20 cellular contexts compared by ENCODE assay signal in genomic region chr2:105736145-105736544, GRCh38. TPM values are rescaled to one million over a fixed set of nuclear protein-coding genes. Genes with fewer than 3 reads are reported as not detected.
A peak's percentile ranks its signal among the peaks of the same experiment; 100 is the strongest.
DNase-seq lines count a peak whose midpoint lies in the region; ATAC-seq and TF ChIP-seq lines count a peak whose summit lies in the region.
"Had no signal": no experiment of that assay in that cellular context is flagged by ENCODE, and none has a peak within 500 bp of the region (broad histone marks: within the 10 kb centered on the region; RNA-seq: fewer than 3 reads in every experiment).

No MANE protein-coding gene starts in this region.

- H3K36me3 ChIP-seq in IMR-90 (ENCODE audit: control insufficient read depth, insufficient read depth, low read length) (no peaks in the 10 kb centered on the region), MM.1S (replicated peaks; ENCODE audit: insufficient read depth, low read length) (no peaks in the 10 kb centered on the region)
- H3K36me3 ChIP-seq: BE2C had no signal

- H3K14ac ChIP-seq in IMR-90 (replicated peaks; ENCODE audit: low read depth, low read length), result no peak overlapping the region

- no peak overlapping the region for H4K8ac ChIP-seq in IMR-90 (ENCODE audit: low read depth in 2 of 2, low read length in 2 of 2)

- H3K27ac ChIP-seq in IMR-90 (ENCODE audit: insufficient read depth, low read length) (no peak overlapping the region), coronary artery (no peak overlapping the region), MM.1S (ENCODE audit: low read length) (no peak overlapping the region)
- H3K27ac ChIP-seq: SK-N-MC had no signal

- H3K23ac ChIP-seq in IMR-90 (ENCODE audit: low read depth, low read length), result no peak overlapping the region; the same call in 1 of the 2 replicates

- H2AK9ac ChIP-seq in IMR-90 (replicated peaks; ENCODE audit: low read depth, low read length, poor library complexity), result no peak overlapping the region

- peak overlapping the region; percentile 7 for H3K27ac Mint-ChIP-seq in activated naive CD4-positive, alpha-beta T cell treated with anti-CD3 and anti-CD28 coated beads for 36 hours
- peak overlapping the region; percentile 46 for H3K27ac Mint-ChIP-seq in neural crest cell (ENCODE audit: unreplicated experiment)

- no peak overlapping the region for H2BK5ac ChIP-seq in IMR-90 (ENCODE audit: low read depth, low read length, poor library complexity, severe bottlenecking)

- BruUV-seq in IMR-90 (replicated peaks; lab: Mats Ljungman, UMichigan), result no TSS peak

- H3K9me3 Mint-ChIP-seq in activated naive CD4-positive, alpha-beta T cell treated with anti-CD3 and anti-CD28 coated beads for 36 hours, result no peaks in the 10 kb centered on the region
- H3K9me3 Mint-ChIP-seq in neural crest cell, result peaks cover 3% of the 10 kb centered on the region
- H3K9me3 Mint-ChIP-seq: CD8-positive, alpha-beta memory T cell had no signal

- no peak for DNase-seq in activated naive CD4-positive, alpha-beta T cell treated with anti-CD3 and anti-CD28 coated beads for 36 hours
- no peak for DNase-seq in activated naive CD4-positive, alpha-beta T cell treated with Interleukin-2 at 50 U/mL for 16 hours
- DNase-seq in IMR-90 (no peak), coronary artery (ENCODE audit: low spot score) (peak; percentile 28), neural crest cell (ENCODE audit: low read depth, low spot score) (no peak), MM.1S (no peak)
- DNase-seq: 8988T; BE2C; CD8-positive, alpha-beta memory T cell; GF-D8; GOT3; NCI-H1436; NCI-H2029 treated with DMSO at 0.1 percent for 48 hours; NCI-H510A treated with DMSO at 0.1 percent for 48 hours; NCI-H82; Right ventricle myocardium superior had no signal

- no CpG with 5 or more reads among the region's 6 CpGs for WGBS in IMR-90 (ENCODE audit: extremely low coverage in 2 of 2, insufficient read length in 1 of 2), 2 experiments

- H3K4me1 ChIP-seq in IMR-90 (ENCODE audit: control insufficient read depth, insufficient read depth, low read length) (no peaks in the 10 kb centered on the region), MM.1S (ENCODE audit: low read length) (peaks cover 54% of the 10 kb centered on the region)
- H3K4me1 ChIP-seq: BE2C had no signal

- H3K4me3 ChIP-seq in IMR-90 (ENCODE audit: insufficient read depth, low read depth, low read length) (no peak overlapping the region), coronary artery (no peak overlapping the region), MM.1S (ENCODE audit: low read length) (no peak overlapping the region)
- H3K4me3 ChIP-seq: SK-N-MC had no signal

- no peaks in the 10 kb centered on the region for H3K36me3 Mint-ChIP-seq in activated naive CD4-positive, alpha-beta T cell treated with anti-CD3 and anti-CD28 coated beads for 36 hours (ENCODE audit: low read depth)
- H3K36me3 Mint-ChIP-seq in neural crest cell (ENCODE audit: low read depth), result no peaks in the 10 kb centered on the region
- H3K36me3 Mint-ChIP-seq: CD8-positive, alpha-beta memory T cell had no signal

- H3F3A ChIP-seq in MM.1S (ENCODE audit: insufficient read depth, low read length), result peaks cover 9% of the 10 kb centered on the region

- H3K27me3 ChIP-seq in IMR-90 (ENCODE audit: control insufficient read depth, insufficient read depth, low read length) (peaks cover 5% of the 10 kb centered on the region), MM.1S (replicated peaks; ENCODE audit: insufficient read depth, low read length) (no peaks in the 10 kb centered on the region)
- H3K27me3 ChIP-seq: BE2C had no signal

- H3K56ac ChIP-seq in IMR-90 (ENCODE audit: extremely low read depth, insufficient read depth, low read length), result no peak overlapping the region

- POLR2A ChIA-PET in IMR-90 (lab: Charles Lee; ENCODE audit: unreplicated experiment), result no interaction called here

- TF ChIP-seq POLR2A in IMR-90 (IDR thresholded peaks at IDR 0.05; ENCODE audit: low read depth, low read length), result no peak

- no peak overlapping the region for H4K5ac ChIP-seq in IMR-90 (ENCODE audit: low read depth, low read length)

- 0 out of 2 replicates have a peak overlapping the region, but pooled peaks have one; percentile 3 for H2BK20ac ChIP-seq in IMR-90 (ENCODE audit: low read depth, low read length)

- H2BK120ac ChIP-seq in IMR-90 (ENCODE audit: low read depth, low read length), result no peak overlapping the region

- TF ChIP-seq RAD21 in IMR-90 (IDR thresholded peaks at IDR 0.05; ENCODE audit: low read length), result no peak

- H3K4me1 Mint-ChIP-seq in activated naive CD4-positive, alpha-beta T cell treated with anti-CD3 and anti-CD28 coated beads for 36 hours (ENCODE audit: low read depth), result peaks cover 53% of the 10 kb centered on the region
- peaks cover 27% of the 10 kb centered on the region for H3K4me1 Mint-ChIP-seq in neural crest cell

- H3K79me2 ChIP-seq in MM.1S (ENCODE audit: low read length), result no peaks in the 10 kb centered on the region

- in situ Hi-C loops in IMR-90 (cut with MboI; ENCODE audit: low sequenced_read_pairs), result no loop called here

- H3K9ac ChIP-seq in IMR-90 (ENCODE audit: low read depth, low read length) (no peak overlapping the region), MM.1S (ENCODE audit: low read length) (no peak overlapping the region)

- intact Hi-C loops in activated naive CD4-positive, alpha-beta T cell treated with anti-CD3 and anti-CD28 coated beads for 36 hours (cut with micrococcal nuclease), result no loop called here
- intact Hi-C loops in IMR-90 (cut with micrococcal nuclease), result no loop called here

- peak overlapping the region; percentile 2; the same call in 1 of the 2 replicates for H2AK5ac ChIP-seq in IMR-90 (ENCODE audit: low read depth, low read length)

- H3K4me3 Mint-ChIP-seq in activated naive CD4-positive, alpha-beta T cell treated with anti-CD3 and anti-CD28 coated beads for 36 hours, result no peak overlapping the region
- no peak overlapping the region for H3K4me3 Mint-ChIP-seq in neural crest cell

- H4K20me1 ChIP-seq in IMR-90 (ENCODE audit: insufficient read depth, low read length), result no peaks in the 10 kb centered on the region
- no peaks in the 10 kb centered on the region for H4K20me1 ChIP-seq in MM.1S (ENCODE audit: insufficient read depth, low read length)

- no peak overlapping the region for H3K4ac ChIP-seq in IMR-90 (ENCODE audit: low read depth, low read length)

- H4K91ac ChIP-seq in IMR-90 (ENCODE audit: insufficient read depth, low read depth, low read length), result no peak overlapping the region; the same call in 1 of the 2 replicates

- TF ChIP-seq CTCF in IMR-90 (conservative IDR thresholded peaks at IDR 0.05; ENCODE audit: low read depth, low read length), result no peak
- TF ChIP-seq CTCF in coronary artery (IDR thresholded peaks at IDR 0.05), result no peak
- TF ChIP-seq CTCF in neural crest cell (conservative IDR thresholded peaks at IDR 0.05), result no peak
- TF ChIP-seq CTCF in MM.1S (IDR thresholded peaks at IDR 0.05; ENCODE audit: low read length), result no peak

- H3K27me3 Mint-ChIP-seq in activated naive CD4-positive, alpha-beta T cell treated with anti-CD3 and anti-CD28 coated beads for 36 hours (ENCODE audit: low read depth), result no peaks in the 10 kb centered on the region
- H3K27me3 Mint-ChIP-seq in neural crest cell (ENCODE audit: low read depth), result no peaks in the 10 kb centered on the region
- H3K27me3 Mint-ChIP-seq: CD8-positive, alpha-beta memory T cell had no signal

- no peaks in the 10 kb centered on the region for H3K79me1 ChIP-seq in IMR-90 (ENCODE audit: low read depth in 1 of 2, low read length in 2 of 2)

- H3K4me2 ChIP-seq in IMR-90 (ENCODE audit: low read depth, low read length) (no peak overlapping the region), MM.1S (ENCODE audit: low read depth, low read length) (no peak overlapping the region)

- no peaks in the 10 kb centered on the region for H3K9me3 ChIP-seq in IMR-90 (ENCODE audit: control insufficient read depth, insufficient read depth, low read length)
- no peaks in the 10 kb centered on the region for H3K9me3 ChIP-seq in MM.1S (replicated peaks; ENCODE audit: insufficient read depth, low read length)
- H3K9me3 ChIP-seq: BE2C had no signal

- CTCF ChIA-PET in activated naive CD4-positive, alpha-beta T cell treated with anti-CD3 and anti-CD28 coated beads for 36 hours (lab: Charles Lee), result interaction anchor here (1.1 to 1.2 kb wide), 3 partner anchors 12 to 160 kb away, joined by 3 to 4 read pairs (median 3); no protein-coding TSS in a partner anchor
- CTCF ChIA-PET in IMR-90 (lab: Yijun Ruan, JAX), result no interaction called here

- H2BK15ac ChIP-seq in IMR-90 (ENCODE audit: low read depth, low read length), result no peak overlapping the region

- no peak overlapping the region for H3K18ac ChIP-seq in IMR-90 (ENCODE audit: low read depth, low read length)

- 0 out of 2 replicates have a peak, but pooled peaks cover 2% of the 10 kb centered on the region for H3K9me1 ChIP-seq in IMR-90 (ENCODE audit: insufficient read depth, low read length)

- no peak for ATAC-seq in IMR-90 (ENCODE audit: low read depth)
- ATAC-seq in GM19455 (IDR thresholded peaks at IDR 0.05; ENCODE audit: unreplicated experiment), result no peak
- ATAC-seq in HG03520 (IDR thresholded peaks at IDR 0.05; ENCODE audit: unreplicated experiment), result no peak
- ATAC-seq: Panc1 had no signal

- dilution Hi-C loops in IMR-90 (cut with HindIII; ENCODE audit: low sequenced_read_pairs, unreplicated experiment), result no loop called here

- no peaks in the 10 kb centered on the region for H3K9me2 ChIP-seq in MM.1S (replicated peaks; ENCODE audit: insufficient read depth, low read length)

- H2AFZ ChIP-seq in IMR-90 (replicated peaks; ENCODE audit: low read length, poor library complexity) (peak overlapping the region; percentile 5), MM.1S (ENCODE audit: low read length) (no peak overlapping the region)

TF ChIP-seq in IMR-90, 13 proteins besides CTCF, POLR2A, EP300 and RAD21 (continues in another document):
- TF ChIP-seq CHD1 (IDR thresholded peaks at IDR 0.05; ENCODE audit: low read depth, low read length) (no peak), USF2 (IDR thresholded peaks at IDR 0.05; ENCODE audit: low read depth, low read length) (no peak), MAZ (IDR thresholded peaks at IDR 0.05; ENCODE audit: borderline replicate concordance, low read depth, low read length) (no peak)

RNA-seq across cellular contexts. Expression of gene NCK2, which starts 8.6 kb away (rescaled TPM):
- 100 to 1,000 TPM; 106 to 113 TPM for total RNA-seq in activated naive CD4-positive, alpha-beta T cell treated with anti-CD3 and anti-CD28 coated beads for 36 hours
- 15.8 and 25.8 TPM in 2 replicates for total RNA-seq in IMR-90 (2012; rRNA removed)
- 22.2 and 29.5 TPM in 2 replicates for polyA plus RNA-seq in IMR-90 (2012; rRNA removed)
- polyA plus RNA-seq in IMR-90 (2012; cell fraction: cytosol; rRNA removed), result 21.0 and 45.4 TPM in 2 replicates
- 13.7 and 14.9 TPM in 2 replicates for polyA plus RNA-seq in IMR-90 (2012; cell fraction: nucleus; rRNA removed; ENCODE audit: low replicate concordance)
- 67.7 and 71.9 TPM in 2 replicates for total RNA-seq in neural crest cell
